1 cellular context compared by ENCODE assay signal in genomic region chr11:102296757-102297156, GRCh38. TPM values are rescaled to one million over a fixed set of nuclear protein-coding genes. Genes with fewer than 3 reads are reported as not detected.
"Had no signal": no experiment of that assay in that cellular context is flagged by ENCODE, and none has a peak within 500 bp of the region (broad histone marks: within the 10 kb centered on the region; RNA-seq: fewer than 3 reads in every experiment).

No MANE protein-coding gene starts in this region.

RNA-seq across cellular contexts. Expression of gene BIRC3, which starts 20.5 kb away (rescaled TPM):
- total RNA-seq: SJCRH30 had no signal
